Comparison of ENCODE assay signal across 8 cellular contexts in genomic region chr5:143401253-143401845, GRCh38. TPM values are rescaled to one million over a fixed set of nuclear protein-coding genes. Genes with fewer than 3 reads are reported as not detected.
DNase-seq lines count a peak whose midpoint lies in the region; FAIRE-seq and TF ChIP-seq lines count a peak whose summit lies in the region.

No MANE protein-coding gene starts in this region.

- no peak overlapping the region for H3K18ac ChIP-seq in neuronal stem cell (ENCODE audit: low read length)

- H3K36me3 ChIP-seq in CD4-positive, alpha-beta memory T cell (ENCODE audit: insufficient read depth, low read length): peaks cover 9% of the 10 kb centered on the region
- no peaks in the 10 kb centered on the region; the same call in 1 of the 2 replicates for H3K36me3 ChIP-seq in MM.1S (replicated peaks; ENCODE audit: insufficient read depth, low read length)
- H3K36me3 ChIP-seq in effector memory CD4-positive, alpha-beta T cell (ENCODE audit: control insufficient read depth, insufficient read depth, low read length): peaks cover 9% of the 10 kb centered on the region
- peaks cover 20% of the 10 kb centered on the region for H3K36me3 ChIP-seq in neutrophil
- H3K36me3 ChIP-seq in neuronal stem cell (replicated peaks in 1 of 2; ENCODE audit: control insufficient read depth in 2 of 2, insufficient read depth in 2 of 2, low read length in 2 of 2): no peaks in the 10 kb centered on the region
- H3K36me3 ChIP-seq in adrenal gland (replicated peaks in 1 of 2): peaks cover 0 to 4% of the 10 kb centered on the region in 2 donors

- H3K9me2 ChIP-seq in MM.1S (replicated peaks; ENCODE audit: insufficient read depth, low read length): no peaks in the 10 kb centered on the region

- no peak overlapping the region for H3K23ac ChIP-seq in neuronal stem cell (ENCODE audit: low read depth, low read length, poor library complexity)

- H2BK5ac ChIP-seq in neuronal stem cell (ENCODE audit: low read length): no peak overlapping the region

- H3F3A ChIP-seq in MM.1S (ENCODE audit: insufficient read depth, low read length): peaks cover 44% of the 10 kb centered on the region

- no peak overlapping the region for H4K91ac ChIP-seq in neuronal stem cell (ENCODE audit: low read depth, low read length, poor library complexity)

- H3K27me3 ChIP-seq in CD4-positive, alpha-beta memory T cell (ENCODE audit: insufficient read depth, low read length): no peaks in the 10 kb centered on the region
- no peaks in the 10 kb centered on the region for H3K27me3 ChIP-seq in MM.1S (replicated peaks; ENCODE audit: insufficient read depth, low read length)
- H3K27me3 ChIP-seq in effector memory CD4-positive, alpha-beta T cell (replicated peaks; ENCODE audit: control insufficient read depth, insufficient read depth, low read length, poor library complexity, severe bottlenecking): no peaks in the 10 kb centered on the region
- H3K27me3 ChIP-seq in neutrophil: no peaks in the 10 kb centered on the region
- H3K27me3 ChIP-seq in neuronal stem cell (ENCODE audit: control insufficient read depth in 3 of 3, insufficient read depth in 3 of 3, low read depth in 1 of 3, low read length in 3 of 3): peaks cover 3 to 24% (median 11%) of the 10 kb centered on the region in 3 experiments
- H3K27me3 ChIP-seq in adrenal gland: no peaks in the 10 kb centered on the region

- H4K8ac ChIP-seq in neuronal stem cell (ENCODE audit: low read depth, low read length): no peak overlapping the region

- peak overlapping the region; percentile 85 to 97 (median 94) for H3K4me3 Mint-ChIP-seq in CD4-positive, alpha-beta memory T cell

- peak overlapping the region; percentile 57 for H3K4me2 ChIP-seq in MM.1S (ENCODE audit: low read depth, low read length)
- H3K4me2 ChIP-seq in neuronal stem cell (ENCODE audit: insufficient read depth, low read length, poor library complexity, severe bottlenecking): no peak overlapping the region

- no peak for TF ChIP-seq POLR2A in adrenal gland (IDR thresholded peaks at IDR 0.05)

- H3K27ac Mint-ChIP-seq in CD4-positive, alpha-beta memory T cell: peak overlapping the region in 6 of 7 donors; percentile 13 to 92 (median 78)

- no peaks in the 10 kb centered on the region for H3K9me3 ChIP-seq in CD4-positive, alpha-beta memory T cell (ENCODE audit: control insufficient read depth in 1 of 2, low read length in 2 of 2)
- H3K9me3 ChIP-seq in MM.1S (replicated peaks; ENCODE audit: insufficient read depth, low read length) (no peaks in the 10 kb centered on the region), neutrophil (no peaks in the 10 kb centered on the region), neuronal stem cell (replicated peaks in 1 of 2; ENCODE audit: control insufficient read depth in 2 of 2, insufficient read depth in 1 of 2, low read depth in 1 of 2, low read length in 2 of 2) (no peaks in the 10 kb centered on the region), adrenal gland (replicated peaks in 1 of 3) (peaks cover 0 to 5% (median 0%) of the 10 kb centered on the region in 3 donors)
- H3K9me3 ChIP-seq in effector memory CD4-positive, alpha-beta T cell (ENCODE audit: control insufficient read depth, low read length): no peaks in the 10 kb centered on the region

- H3K9ac ChIP-seq in MM.1S (ENCODE audit: low read length): peak overlapping the region; percentile 93
- H3K9ac ChIP-seq in neuronal stem cell (ENCODE audit: low read depth, low read length, poor library complexity): no peak overlapping the region

- H2BK12ac ChIP-seq in neuronal stem cell (ENCODE audit: low read length): no peak overlapping the region

- CTCF ChIA-PET in CD4-positive, alpha-beta memory T cell (lab: Charles Lee; ENCODE audit: partially characterized antibody): interaction anchor here (0.8 to 2.3 kb wide), 4 partner anchors 9 to 398 kb away, joined by 3 to 8 read pairs (median 4); no protein-coding TSS in a partner anchor

- DNase-seq in CD4-positive, alpha-beta memory T cell: no peak
- peak; percentile 15 for DNase-seq in MM.1S
- DNase-seq in effector memory CD4-positive, alpha-beta T cell: no peak
- no peak for DNase-seq in neuronal stem cell (ENCODE audit: low spot score)
- DNase-seq in adrenal gland: no peak
- DNase-seq in A172 (ENCODE audit: low spot score): no peak
- no peak for DNase-seq in frontal cortex (ENCODE audit: low spot score in 2 of 2)

- no peak overlapping the region for H3K14ac ChIP-seq in neuronal stem cell (ENCODE audit: low read length)

- no peak overlapping the region for H2BK15ac ChIP-seq in neuronal stem cell (ENCODE audit: low read length)

- peak overlapping the region; percentile 69 to 77 for H3K4me3 ChIP-seq in CD4-positive, alpha-beta memory T cell (ENCODE audit: low read length in 2 of 2)
- peak overlapping the region; percentile 87 for H3K4me3 ChIP-seq in MM.1S (ENCODE audit: low read length)
- peak overlapping the region; percentile 85 for H3K4me3 ChIP-seq in effector memory CD4-positive, alpha-beta T cell (ENCODE audit: insufficient read depth, low read depth, low read length, poor library complexity, severe bottlenecking)
- H3K4me3 ChIP-seq in neutrophil (ENCODE audit: low read depth in 1 of 2, low read length in 1 of 2): peak overlapping the region; percentile 91 to 99
- H3K4me3 ChIP-seq in neuronal stem cell (ENCODE audit: low read length in 2 of 2): no peak overlapping the region
- H3K4me3 ChIP-seq in adrenal gland: peak overlapping the region in 1 of 4 donors; percentile 84

- POLR2A ChIA-PET in CD4-positive, alpha-beta memory T cell (lab: Charles Lee; ENCODE audit: partially characterized antibody): interaction anchor here (0.9 to 5.1 kb wide), 10 partner anchors 8 to 399 kb away, joined by 3 to 57 read pairs (median 4); no protein-coding TSS in a partner anchor

- H3K4me1 Mint-ChIP-seq in CD4-positive, alpha-beta memory T cell: peaks cover 42 to 69% (median 56%) of the 10 kb centered on the region in 4 donors

- no peak for FAIRE-seq in frontal cortex (lab: Jason Lieb, UNC)

- H3K27me3 Mint-ChIP-seq in CD4-positive, alpha-beta memory T cell: no peaks in the 10 kb centered on the region

- peaks cover 63% of the 10 kb centered on the region for H3K4me1 ChIP-seq in CD4-positive, alpha-beta memory T cell (ENCODE audit: insufficient read depth, low read length)
- H3K4me1 ChIP-seq in MM.1S (ENCODE audit: low read length): no peaks in the 10 kb centered on the region
- peaks cover 21% of the 10 kb centered on the region for H3K4me1 ChIP-seq in effector memory CD4-positive, alpha-beta T cell (ENCODE audit: control insufficient read depth, insufficient read depth, low read length, poor library complexity, severe bottlenecking)
- H3K4me1 ChIP-seq in neutrophil (ENCODE audit: control insufficient read depth in 1 of 2, insufficient read depth in 1 of 2, low read depth in 1 of 2, low read length in 1 of 2): peaks cover 65 to 66% of the 10 kb centered on the region in 2 experiments
- H3K4me1 ChIP-seq in neuronal stem cell (ENCODE audit: control insufficient read depth in 2 of 2, insufficient read depth in 1 of 2, low read depth in 1 of 2, low read length in 2 of 2): peaks cover 1 to 3% of the 10 kb centered on the region in 2 donors
- H3K4me1 ChIP-seq in adrenal gland (replicated peaks in 1 of 2): peaks cover 10 to 42% of the 10 kb centered on the region in 2 donors

- H3K79me1 ChIP-seq in neuronal stem cell (ENCODE audit: low read depth, low read length): peaks cover 2% of the 10 kb centered on the region

- H2BK120ac ChIP-seq in neuronal stem cell (ENCODE audit: low read depth, low read length): no peak overlapping the region

- no peak overlapping the region for H3K4ac ChIP-seq in neuronal stem cell (ENCODE audit: low read length)

- H3K27ac ChIP-seq in CD4-positive, alpha-beta memory T cell (ENCODE audit: low read depth, low read length): peak overlapping the region; percentile 88
- peak overlapping the region; percentile 91 for H3K27ac ChIP-seq in MM.1S (ENCODE audit: low read length)
- no peak overlapping the region for H3K27ac ChIP-seq in effector memory CD4-positive, alpha-beta T cell (ENCODE audit: insufficient read depth, low read length, poor library complexity, severe bottlenecking)
- H3K27ac ChIP-seq in neutrophil: peak overlapping the region; percentile 98
- H3K27ac ChIP-seq in neuronal stem cell (replicated peaks; ENCODE audit: low read length): no peak overlapping the region
- H3K27ac ChIP-seq in adrenal gland: peak overlapping the region in 2 of 5 donors; percentile 94 to 97

- peaks cover 0 to 3% (median 0%) of the 10 kb centered on the region in 8 donors for H3K9me3 Mint-ChIP-seq in CD4-positive, alpha-beta memory T cell

- H3K36me3 Mint-ChIP-seq in CD4-positive, alpha-beta memory T cell: peaks cover 25 to 57% of the 10 kb centered on the region in 2 donors

- H3K79me2 ChIP-seq in MM.1S (ENCODE audit: low read length): peaks cover 72% of the 10 kb centered on the region

- no peak overlapping the region for H2AK5ac ChIP-seq in neuronal stem cell (ENCODE audit: low read depth, low read length)

- TF ChIP-seq CTCF in MM.1S (IDR thresholded peaks at IDR 0.05; ENCODE audit: low read length) (no peak), neutrophil (IDR thresholded peaks at IDR 0.05) (no peak), adrenal gland (IDR thresholded peaks at IDR 0.05) (no peak)

- intact Hi-C loops in CD4-positive, alpha-beta memory T cell (cut with micrococcal nuclease): loop anchor here (1.0 to 5.0 kb wide), 3 partner anchors 8 to 99 kb away; no protein-coding TSS in a partner anchor
- intact Hi-C loops in adrenal gland (cut with DNase I): loop anchor here in 1 of 2 donors (10.0 kb wide), 2 partner anchors 397 to 423 kb away; no protein-coding TSS in a partner anchor

- H2AFZ ChIP-seq in MM.1S (ENCODE audit: low read length) (no peak overlapping the region), neuronal stem cell (ENCODE audit: low read length) (no peak overlapping the region)

- H4K20me1 ChIP-seq in MM.1S (ENCODE audit: insufficient read depth, low read length): no peaks in the 10 kb centered on the region

- WGBS in neuronal stem cell (ENCODE audit: extremely low coverage in 2 of 2, insufficient read length in 2 of 2, insufficient replicate concordance in 1 of 2), 2 donors: no CpG with 5 or more reads among the region's 6 CpGs
- WGBS in adrenal gland, 4 donors: 58 to 73% (median 61%) methylated on average over 6 of the region's 6 CpGs

RNA-seq across cellular contexts. Expression of gene NR3C1, which starts 2.1 kb away (rescaled TPM):
- 100 to 1,000 TPM; 161 to 164 TPM for total RNA-seq in CD4-positive, alpha-beta memory T cell
- 100 to 1,000 TPM in 1 of 2 donors, 10 to 100 TPM in 1; 92.0 to 125 TPM for polyA plus RNA-seq in CD4-positive, alpha-beta memory T cell
- 0.38 TPM for polyA plus RNA-seq in neuronal stem cell (2013, experiment 1 of 2)
- polyA plus RNA-seq in neuronal stem cell (2013, experiment 2 of 2): 0.28 TPM
- 10 to 100 TPM; 16.7 to 35.5 (median 31.1) TPM for total RNA-seq in adrenal gland
- 10 to 100 TPM in 2 of 3 donors, 1 to 10 TPM in 1; 7.5 to 15.8 (median 10.2) TPM for polyA plus RNA-seq in adrenal gland
- 35.3 and 42.1 TPM in 2 replicates for total RNA-seq in A172 (2014; rRNA removed; shearing (Covaris generic))
- 13.0 TPM for total RNA-seq in frontal cortex

Comparison
In these comparisons a context has a peak if more than half of its experiments do, and no peak if none do; other contexts are left out.
1. H3K27ac ChIP-seq: peak in CD4-positive, alpha-beta memory T cell (single experiment), MM.1S (single experiment) and neutrophil (single experiment); none in effector memory CD4-positive, alpha-beta T cell (single experiment) and neuronal stem cell (single experiment).
2. H3K4me3 ChIP-seq: peak in CD4-positive, alpha-beta memory T cell (2 of 2), MM.1S (single experiment), effector memory CD4-positive, alpha-beta T cell (single experiment) and neutrophil (2 of 2); none in neuronal stem cell (0 of 2).